Comparison of ENCODE assay signal across 8 cellular contexts in genomic region chr10:103859161-103860141, GRCh38. TPM values are rescaled to one million over a fixed set of nuclear protein-coding genes. Genes with fewer than 3 reads are reported as not detected.
DNase-seq lines count a peak whose midpoint lies in the region; ATAC-seq and TF ChIP-seq lines count a peak whose summit lies in the region.

No MANE protein-coding gene starts in this region.

- ATAC-seq in HG02938 (IDR thresholded peaks at IDR 0.05; ENCODE audit: unreplicated experiment), result peak; percentile 70
- ATAC-seq in natural killer cell treated with Interleukin-12 subunit alpha and Interleukin-12 subunit beta and Interleukin-15 and Interleukin-18, amount 100 ng/mL, for 72 hours, result peak; percentile 44 to 48

- H4K20me1 ChIP-seq in OCI-LY7 (ENCODE audit: insufficient read depth, low read length), result no peaks in the 10 kb centered on the region

- POLR2A ChIA-PET in OCI-LY7 (lab: Charles Lee), result no interaction called here

- H3K27me3 ChIP-seq in esophagus squamous epithelium (no peaks in the 10 kb centered on the region), tibial nerve (no peaks in the 10 kb centered on the region)

- no peak overlapping the region for H3K27ac ChIP-seq in OCI-LY7 (ENCODE audit: low read depth, low read length, poor library complexity, severe bottlenecking)
- peak overlapping the region in 2 of 4 donors; percentile 44 to 46 for H3K27ac ChIP-seq in esophagus squamous epithelium
- H3K27ac ChIP-seq in tibial nerve, result peak overlapping the region in 3 of 4 donors; percentile 9 to 97 (median 94)

- no peak for TF ChIP-seq EP300 in tibial nerve (IDR thresholded peaks at IDR 0.05)

- H3K27ac Mint-ChIP-seq in activated T-cell treated with anti-CD3 and anti-CD28 coated beads, Interleukin-2, amount 50 U/mL, for 24 hours, result no peak overlapping the region
- no peak overlapping the region for H3K27ac Mint-ChIP-seq in natural killer cell treated with Interleukin-12 subunit alpha and Interleukin-12 subunit beta and Interleukin-15 and Interleukin-18, amount 100 ng/mL, for 72 hours

- H3K36me3 Mint-ChIP-seq in activated T-cell treated with anti-CD3 and anti-CD28 coated beads, Interleukin-2, amount 50 U/mL, for 24 hours (ENCODE audit: low read depth), result peaks cover 7% of the 10 kb centered on the region
- H3K36me3 Mint-ChIP-seq in natural killer cell treated with Interleukin-12 subunit alpha and Interleukin-12 subunit beta and Interleukin-15 and Interleukin-18, amount 100 ng/mL, for 72 hours, result peaks cover 6% of the 10 kb centered on the region

- BruUV-seq in OCI-LY7 (replicated peaks; lab: Mats Ljungman, UMichigan), result no TSS peak

- peaks cover 2% of the 10 kb centered on the region for H3K4me1 ChIP-seq in OCI-LY7 (ENCODE audit: insufficient read depth, low read length, poor library complexity, severe bottlenecking)
- peaks cover 11 to 38% (median 12%) of the 10 kb centered on the region in 3 donors for H3K4me1 ChIP-seq in esophagus squamous epithelium
- peaks cover 0 to 46% (median 14%) of the 10 kb centered on the region in 4 donors for H3K4me1 ChIP-seq in tibial nerve

- WGBS in esophagus squamous epithelium, 2 donors, result 44 to 57% methylated on average over 11 to 13 of the region's 15 CpGs
- WGBS in tibial nerve, 2 donors, result 48 to 51% methylated on average over 15 of the region's 15 CpGs

- intact Hi-C loops in OCI-LY7 (cut with micrococcal nuclease; ENCODE audit: unreplicated experiment) (loop anchor here (1.0 to 10.0 kb wide), 2 partner anchors 146 to 265 kb away; no protein-coding TSS in a partner anchor), esophagus squamous epithelium (cut with DNase I) (loop anchor here (5.0 to 10.0 kb wide), 2 partner anchors 75 to 147 kb away; no protein-coding TSS in a partner anchor)

- TF ChIP-seq POLR2A in esophagus squamous epithelium (IDR thresholded peaks at IDR 0.05) (no peak), tibial nerve (IDR thresholded peaks at IDR 0.05) (no peak)

- TF ChIP-seq CTCF in OCI-LY7 (conservative IDR thresholded peaks at IDR 0.05; ENCODE audit: low read length) (peak; percentile 85), esophagus squamous epithelium (IDR thresholded peaks at IDR 0.05) (peak in 5 of 6 experiments; percentile 73 to 83 (median 74)), tibial nerve (IDR thresholded peaks at IDR 0.05) (peak; percentile 62 to 88 (median 69))

- peaks cover 8% of the 10 kb centered on the region for H3K4me1 Mint-ChIP-seq in activated T-cell treated with anti-CD3 and anti-CD28 coated beads, Interleukin-2, amount 50 U/mL, for 24 hours (ENCODE audit: low read depth)
- H3K4me1 Mint-ChIP-seq in natural killer cell treated with Interleukin-12 subunit alpha and Interleukin-12 subunit beta and Interleukin-15 and Interleukin-18, amount 100 ng/mL, for 72 hours (ENCODE audit: low read depth in 2 of 2), result peaks cover 4 to 6% of the 10 kb centered on the region in 2 donors

- H3K36me3 ChIP-seq in OCI-LY7 (ENCODE audit: insufficient read depth, low read length), result no peaks in the 10 kb centered on the region
- no peaks in the 10 kb centered on the region for H3K36me3 ChIP-seq in esophagus squamous epithelium
- no peaks in the 10 kb centered on the region for H3K36me3 ChIP-seq in tibial nerve

- no peaks in the 10 kb centered on the region for H3K79me2 ChIP-seq in OCI-LY7 (ENCODE audit: insufficient read depth, low read depth, low read length)

- H3K4me3 ChIP-seq in OCI-LY7 (ENCODE audit: low read depth, low read length, poor library complexity, severe bottlenecking) (no peak overlapping the region), esophagus squamous epithelium (no peak overlapping the region), tibial nerve (no peak overlapping the region)

- H3K27me3 Mint-ChIP-seq in activated T-cell treated with anti-CD3 and anti-CD28 coated beads, Interleukin-2, amount 50 U/mL, for 24 hours, result peaks cover 23% of the 10 kb centered on the region
- H3K27me3 Mint-ChIP-seq in natural killer cell treated with Interleukin-12 subunit alpha and Interleukin-12 subunit beta and Interleukin-15 and Interleukin-18, amount 100 ng/mL, for 72 hours, result peaks cover 14 to 16% of the 10 kb centered on the region in 2 donors

- no peak overlapping the region for H3K4me3 Mint-ChIP-seq in activated T-cell treated with anti-CD3 and anti-CD28 coated beads, Interleukin-2, amount 50 U/mL, for 24 hours
- H3K4me3 Mint-ChIP-seq in natural killer cell treated with Interleukin-12 subunit alpha and Interleukin-12 subunit beta and Interleukin-15 and Interleukin-18, amount 100 ng/mL, for 72 hours, result no peak overlapping the region

- DNase-seq in NCI-H524 (lab: John Stamatoyannopoulos, UW), result peak; percentile 26 to 36
- DNase-seq in NCI-H524 treated with DMSO at 0.1 percent for 48 hours (lab: John Stamatoyannopoulos, UW), result no peak
- peak; percentile 72 for DNase-seq in OCI-LY7 (ENCODE audit: low spot score)
- DNase-seq in activated T-cell treated with anti-CD3 and anti-CD28 coated beads, Interleukin-2, amount 50 U/mL, for 24 hours, result peak; percentile 53
- no peak for DNase-seq in esophagus squamous epithelium (lab: John Stamatoyannopoulos, UW)
- no peak for DNase-seq in natural killer cell treated with Interleukin-12 subunit alpha and Interleukin-12 subunit beta and Interleukin-15 and Interleukin-18, amount 100 ng/mL, for 72 hours (ENCODE audit: low spot score)
- DNase-seq in tibial nerve (ENCODE audit: low spot score in 2 of 2), result peak; percentile 44 to 84

- no peaks in the 10 kb centered on the region for H3K9me2 ChIP-seq in OCI-LY7 (ENCODE audit: insufficient read depth, low read length)

- peaks cover 4% of the 10 kb centered on the region for H3K9me3 Mint-ChIP-seq in activated T-cell treated with anti-CD3 and anti-CD28 coated beads, Interleukin-2, amount 50 U/mL, for 24 hours
- H3K9me3 Mint-ChIP-seq in natural killer cell treated with Interleukin-12 subunit alpha and Interleukin-12 subunit beta and Interleukin-15 and Interleukin-18, amount 100 ng/mL, for 72 hours, result no peaks in the 10 kb centered on the region

- CTCF ChIA-PET in OCI-LY7 (lab: Charles Lee; ENCODE audit: unreplicated experiment), result no interaction called here

- no peak overlapping the region for H3K4me2 ChIP-seq in OCI-LY7 (ENCODE audit: low read length)

- H2AFZ ChIP-seq in OCI-LY7 (ENCODE audit: low read length), result no peak overlapping the region

- H3K9me3 ChIP-seq in OCI-LY7 (ENCODE audit: low read length), result no peaks in the 10 kb centered on the region
- H3K9me3 ChIP-seq in esophagus squamous epithelium, result peaks cover 0 to under 1% (median 0%) of the 10 kb centered on the region in 3 donors
- peaks cover 0 to 2% (median 0%) of the 10 kb centered on the region in 4 donors for H3K9me3 ChIP-seq in tibial nerve

RNA-seq across cellular contexts. Expression of gene SH3PXD2A, which starts 4.1 kb away (rescaled TPM):
- total RNA-seq in OCI-LY7 (2014; rRNA removed; shearing (Covaris generic)), result 0.85 and 1.3 TPM in 2 replicates
- total RNA-seq in OCI-LY7 (2022) (5.8 and 5.9 TPM in 2 replicates), esophagus squamous epithelium (10 to 100 TPM; 25.1 to 57.8 (median 42.7) TPM), tibial nerve (100 to 1,000 TPM; 128 to 154 (median 136) TPM)
- 1 to 10 TPM; 3.4 to 7.6 TPM for total RNA-seq in natural killer cell treated with Interleukin-12 subunit alpha and Interleukin-12 subunit beta and Interleukin-15 and Interleukin-18, amount 100 ng/mL, for 72 hours

RNA-seq across cellular contexts. Expression of gene STN1, which starts 58.5 kb away (rescaled TPM):
- 19.5 and 20.9 TPM in 2 replicates for total RNA-seq in OCI-LY7 (2014; rRNA removed; shearing (Covaris generic))
- total RNA-seq in OCI-LY7 (2022) (24.3 and 24.5 TPM in 2 replicates), esophagus squamous epithelium (10 to 100 TPM; 20.4 to 52.8 (median 32.5) TPM), tibial nerve (10 to 100 TPM; 12.6 to 26.7 (median 22.1) TPM)
- 10 to 100 TPM; 11.4 to 14.5 TPM for total RNA-seq in natural killer cell treated with Interleukin-12 subunit alpha and Interleukin-12 subunit beta and Interleukin-15 and Interleukin-18, amount 100 ng/mL, for 72 hours

Comparison
In these comparisons a context has a peak if more than half of its experiments do, and no peak if none do; other contexts are left out.
1. DNase-seq: peak in NCI-H524 (2 of 2), OCI-LY7 (single experiment), activated T-cell treated with anti-CD3 and anti-CD28 coated beads, Interleukin-2, amount 50 U/mL, for 24 hours (single experiment) and tibial nerve (2 of 2); none in NCI-H524 treated with DMSO at 0.1 percent for 48 hours (single experiment), esophagus squamous epithelium (single experiment) and natural killer cell treated with Interleukin-12 subunit alpha and Interleukin-12 subunit beta and Interleukin-15 and Interleukin-18, amount 100 ng/mL, for 72 hours (single experiment).
2. Peak in every context shown above with its lines, with median percentiles within 50 percentile points of each other: CTCF ChIP-seq.